6 cellular contexts compared by ENCODE assay signal in genomic region chr5:58710871-58711270, GRCh38.
"Had no signal": no experiment of that assay in that cellular context is flagged by ENCODE, and none has a peak within 500 bp of the region (broad histone marks: within the 10 kb centered on the region; RNA-seq: fewer than 3 reads in every experiment).

No MANE protein-coding gene starts in this region.

- ATAC-seq: HepG2, K562 had no signal

- H3K27ac ChIP-seq: HL-60 had no signal

- DNase-seq: IMR-90, KBM-7, KG1 had no signal

- H3K4me3 ChIP-seq: K562 had no signal
